In the genomic region with DNA sequence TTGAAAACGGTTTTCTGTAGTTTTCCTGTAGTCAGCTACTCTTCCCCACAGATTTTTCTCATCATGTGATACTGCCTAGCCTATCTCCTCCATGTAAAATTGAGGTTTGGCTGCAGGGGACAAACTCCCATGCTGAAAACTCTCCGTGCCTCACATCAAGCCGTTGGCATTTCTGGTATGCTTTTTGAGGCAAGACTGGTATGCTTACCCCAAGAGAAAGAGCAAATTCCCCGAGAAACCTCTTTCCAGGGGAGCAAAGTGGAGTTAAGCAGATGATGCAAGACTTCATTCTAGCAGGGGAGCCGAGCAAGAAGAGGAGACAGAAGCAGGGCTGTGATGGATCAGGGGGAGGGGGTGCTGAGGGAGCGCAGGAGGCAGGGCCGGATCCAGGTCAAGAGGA, we compare ENCODE assay signal across 1 cellular context.
TF ChIP-seq lines count a peak whose summit lies in the region.

No MANE protein-coding gene starts in this region.

TF ChIP-seq in GM12891, 5 proteins besides CTCF, POLR2A, EP300 and RAD21:
- TF ChIP-seq POLR2AphosphoS5 (IDR thresholded peaks at IDR 0.05; ENCODE audit: low read depth, low read length) (no peak), POU2F2 (IDR thresholded peaks at IDR 0.05; ENCODE audit: low read depth, low read length) (no peak), TAF1 (IDR thresholded peaks at IDR 0.05; ENCODE audit: low read depth, low read length) (no peak), PAX5 (IDR thresholded peaks at IDR 0.05; ENCODE audit: insufficient read depth, low read length, severe bottlenecking) (no peak)
